ENCODE assay signal across 26 cellular contexts in the genomic region with DNA sequence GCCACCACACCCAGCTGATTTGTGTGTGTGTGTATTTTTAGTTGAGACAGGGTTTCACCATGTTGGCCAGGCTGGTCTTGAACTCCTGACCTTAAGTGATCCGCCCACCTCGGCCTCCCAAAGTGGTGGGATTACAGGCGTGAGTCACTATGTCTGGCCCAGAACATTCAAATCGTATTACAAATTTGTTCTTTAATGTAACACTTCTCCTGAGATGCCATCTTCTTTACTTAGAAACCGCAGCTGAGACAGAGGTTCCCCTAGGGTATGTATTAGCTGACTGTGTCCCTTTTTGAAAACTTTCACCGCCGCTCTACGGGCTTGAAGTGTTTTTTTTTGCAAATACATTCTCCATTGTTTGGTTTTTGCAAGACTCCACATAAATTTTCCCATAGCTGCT.
DNase-seq lines count a peak whose midpoint lies in the region; ATAC-seq and TF ChIP-seq lines count a peak whose summit lies in the region.
"Had no signal": no experiment of that assay in that cellular context is flagged by ENCODE, and none has a peak within 500 bp of the region (broad histone marks: within the 10 kb centered on the region; RNA-seq: fewer than 3 reads in every experiment).

No MANE protein-coding gene starts in this region.

- no peak overlapping the region for H3K4me3 ChIP-seq in HCT116 (replicated peaks in 1 of 2; ENCODE audit: low read depth in 1 of 2, low read length in 2 of 2)
- H3K4me3 ChIP-seq in choroid plexus epithelial cell (ENCODE audit: low read depth, low read length) = no peak overlapping the region
- no peak overlapping the region for H3K4me3 ChIP-seq in gastrocnemius medialis
- H3K4me3 ChIP-seq: adrenal gland, GM12878, left ventricle myocardium inferior, neural progenitor cell had no signal

- intact Hi-C loops in HCT116 (cut with micrococcal nuclease) = no loop called here
- intact Hi-C loops in posterior vena cava (cut with DNase I) = no loop called here
- intact Hi-C loops in gastrocnemius medialis (cut with DNase I; ENCODE audit: low total_unique reads) = no loop called here

- H3K27ac ChIP-seq in HCT116 (ENCODE audit: low read depth, low read length) = no peak overlapping the region
- H3K27ac ChIP-seq in gastrocnemius medialis = no peak overlapping the region
- H3K27ac ChIP-seq: adrenal gland, left ventricle myocardium inferior, neural progenitor cell, RWPE1 had no signal

- no peak overlapping the region for H2AFZ ChIP-seq in HCT116 (ENCODE audit: low read depth, low read length, poor library complexity, severe bottlenecking)
- H2AFZ ChIP-seq: neural progenitor cell had no signal

- no peaks in the 10 kb centered on the region for H3K9me2 ChIP-seq in HCT116 (ENCODE audit: insufficient read depth)
- H3K9me2 ChIP-seq: SK-N-SH had no signal

- POLR2A ChIA-PET in HCT116 (lab: Charles Lee) = interaction anchor here (2.2 kb wide), 1 partner anchor 23 kb away, joined by 4 read pairs; no protein-coding TSS in a partner anchor

- no peak for TF ChIP-seq POLR2A in HCT116 (IDR thresholded peaks at IDR 0.05; ENCODE audit: borderline replicate concordance, extremely low read depth, insufficient read depth, insufficient read length)
- no peak for TF ChIP-seq POLR2A in gastrocnemius medialis (IDR thresholded peaks at IDR 0.05)

- H3K4me1 ChIP-seq in HCT116 (ENCODE audit: control insufficient read depth in 1 of 2, insufficient read depth in 2 of 2, low read length in 2 of 2) = peaks cover 25 to 48% of the 10 kb centered on the region in 2 experiments
- H3K4me1 ChIP-seq in gastrocnemius medialis = no peaks in the 10 kb centered on the region
- H3K4me1 ChIP-seq: left ventricle myocardium inferior, neural progenitor cell had no signal

- DNase-seq in HCT116 (ENCODE audit: low read depth, low spot score) (no peak), MV-4-11 (lab: John Stamatoyannopoulos, UW) (peak; percentile 17), choroid plexus epithelial cell (ENCODE audit: low read depth) (peak; percentile 36), posterior vena cava (ENCODE audit: low spot score) (peak; percentile 15), anterior cingulate cortex (lab: John Stamatoyannopoulos, UW) (no peak), gastrocnemius medialis (no peak)
- no peak for DNase-seq in stimulated activated effector memory CD8-positive, alpha-beta T cell treated with anti-CD3 and anti-CD28 coated beads, Interleukin-12 subunit alpha, Interleukin-12 subunit beta, amount 100 ng/mL, for 72 hours (ENCODE audit: low spot score in 2 of 2)
- DNase-seq: activated CD4-positive, alpha-beta memory T cell treated with anti-CD3 and anti-CD28 coated beads, Interleukin-2, amount 10 ng/mL, durations not matched to agents 7 days and 5 days; activated CD4-positive, CD25-positive, alpha-beta regulatory T cell treated with anti-CD3 and anti-CD28 coated beads, Interleukin-2, amount 50 U/mL, for 72 hours; activated naive CD4-positive, alpha-beta T cell treated with anti-CD3 and anti-CD28 coated beads for 36 hours; CD8-positive, alpha-beta T cell; H7; left ventricle myocardium inferior; NCI-H1092; NCI-H187; SK-N-SH; stimulated activated CD8-positive, alpha-beta memory T cell treated with anti-CD3 and anti-CD28 coated beads, Interleukin-4, amount 100 ng/mL, for 48 hours; stimulated activated naive CD8-positive, alpha-beta T cell treated with anti-CD3 and anti-CD28 coated beads, Interleukin-15, amount 100 ng/mL, for 72 hours; T-helper 2 cell had no signal

- peak overlapping the region; percentile 69 for H3K4me2 ChIP-seq in HCT116 (ENCODE audit: low read length)
- H3K4me2 ChIP-seq: neural progenitor cell, SK-N-SH had no signal

- no peak overlapping the region for H3K27ac Mint-ChIP-seq in stimulated activated effector memory CD8-positive, alpha-beta T cell treated with anti-CD3 and anti-CD28 coated beads, Interleukin-12 subunit alpha, Interleukin-12 subunit beta, amount 100 ng/mL, for 72 hours
- H3K27ac Mint-ChIP-seq: activated CD4-positive, alpha-beta memory T cell treated with anti-CD3 and anti-CD28 coated beads, Interleukin-2, amount 10 ng/mL, durations not matched to agents 7 days and 5 days; activated naive CD4-positive, alpha-beta T cell treated with anti-CD3 and anti-CD28 coated beads for 36 hours; B cell; CD8-positive, alpha-beta T cell; neural progenitor cell had no signal

- H3K9me3 ChIP-seq in HCT116 (ENCODE audit: control insufficient read depth in 1 of 2, insufficient read depth in 1 of 2, low read depth in 1 of 2, low read length in 2 of 2) (no peaks in the 10 kb centered on the region), gastrocnemius medialis (no peaks in the 10 kb centered on the region)
- H3K9me3 ChIP-seq: adrenal gland, left ventricle myocardium inferior, SK-N-SH had no signal

- no peaks in the 10 kb centered on the region for H3K9me3 Mint-ChIP-seq in stimulated activated effector memory CD8-positive, alpha-beta T cell treated with anti-CD3 and anti-CD28 coated beads, Interleukin-12 subunit alpha, Interleukin-12 subunit beta, amount 100 ng/mL, for 72 hours
- H3K9me3 Mint-ChIP-seq: CD8-positive, alpha-beta T cell had no signal

- H3K27me3 ChIP-seq in HCT116 (ENCODE audit: insufficient read depth, low read length) = no peaks in the 10 kb centered on the region
- no peaks in the 10 kb centered on the region for H3K27me3 ChIP-seq in gastrocnemius medialis
- H3K27me3 ChIP-seq: adrenal gland, neural progenitor cell had no signal

- H3K4me1 Mint-ChIP-seq in stimulated activated effector memory CD8-positive, alpha-beta T cell treated with anti-CD3 and anti-CD28 coated beads, Interleukin-12 subunit alpha, Interleukin-12 subunit beta, amount 100 ng/mL, for 72 hours = peaks cover 18% of the 10 kb centered on the region
- H3K4me1 Mint-ChIP-seq: B cell, neural progenitor cell had no signal

- TF ChIP-seq CTCF in HCT116 (IDR thresholded peaks at IDR 0.05 in 2 of 3, conservative IDR thresholded peaks at IDR 0.05 in 1 of 3; ENCODE audit: borderline replicate concordance in 1 of 3, insufficient read depth in 1 of 3, low read depth in 2 of 3, low read length in 2 of 3) = no peak
- no peak for TF ChIP-seq CTCF in choroid plexus epithelial cell (conservative IDR thresholded peaks at IDR 0.05; ENCODE audit: low read depth, low read length)
- no peak for TF ChIP-seq CTCF in gastrocnemius medialis (IDR thresholded peaks at IDR 0.05 in 4 of 5, conservative IDR thresholded peaks at IDR 0.05 in 1 of 5)

- RAD21 ChIA-PET in HCT116 (lab: Charles Lee; ENCODE audit: low non-redundant PET in 1 of 2, low total read pairs in 2 of 2, uncharacterized antibody in 2 of 2, unreplicated experiment in 2 of 2) = interaction anchor here in 1 of 2 experiments (0.5 kb wide), 1 partner anchor 11 kb away, joined by 3 read pairs; no protein-coding TSS in a partner anchor

- no peaks in the 10 kb centered on the region for H3K79me2 ChIP-seq in HCT116 (ENCODE audit: insufficient read depth, low read length)

- in situ Hi-C loops in gastrocnemius medialis (cut with MboI; ENCODE audit: low sequenced_read_pairs in 4 of 4) = no loop called here

- H3K4me3 Mint-ChIP-seq in stimulated activated effector memory CD8-positive, alpha-beta T cell treated with anti-CD3 and anti-CD28 coated beads, Interleukin-12 subunit alpha, Interleukin-12 subunit beta, amount 100 ng/mL, for 72 hours = no peak overlapping the region
- H3K4me3 Mint-ChIP-seq: activated CD4-positive, alpha-beta memory T cell treated with anti-CD3 and anti-CD28 coated beads, Interleukin-2, amount 10 ng/mL, durations not matched to agents 7 days and 5 days; activated naive CD4-positive, alpha-beta T cell treated with anti-CD3 and anti-CD28 coated beads for 36 hours; B cell; CD8-positive, alpha-beta T cell; neural progenitor cell; stimulated activated naive CD8-positive, alpha-beta T cell treated with anti-CD3 and anti-CD28 coated beads, Interleukin-15, amount 100 ng/mL, for 72 hours had no signal

- no peak for TF ChIP-seq RAD21 in HCT116 (IDR thresholded peaks at IDR 0.05; ENCODE audit: low read depth)

- no peak overlapping the region for H3K9ac ChIP-seq in HCT116 (ENCODE audit: low read length)
- H3K9ac ChIP-seq: neural progenitor cell, SK-N-SH had no signal

- ATAC-seq in HCT116 = no peak
- no peak for ATAC-seq in stimulated activated effector memory CD8-positive, alpha-beta T cell treated with anti-CD3 and anti-CD28 coated beads, Interleukin-12 subunit alpha, Interleukin-12 subunit beta, amount 100 ng/mL, for 72 hours
- ATAC-seq in gastrocnemius medialis = no peak
- ATAC-seq: CD8-positive, alpha-beta T cell; GM12878; HepG2; right cardiac atrium; stimulated activated naive CD8-positive, alpha-beta T cell treated with anti-CD3 and anti-CD28 coated beads, Interleukin-15, amount 100 ng/mL, for 72 hours had no signal

- H4K20me1 ChIP-seq in HCT116 (ENCODE audit: insufficient read depth) = no peaks in the 10 kb centered on the region

- CTCF ChIA-PET in HCT116 (lab: Charles Lee) = no interaction called here

- no TSS peak for BruUV-seq in HCT116 (replicated peaks; lab: Mats Ljungman, UMichigan)

- H3K36me3 Mint-ChIP-seq in stimulated activated effector memory CD8-positive, alpha-beta T cell treated with anti-CD3 and anti-CD28 coated beads, Interleukin-12 subunit alpha, Interleukin-12 subunit beta, amount 100 ng/mL, for 72 hours = peaks cover 13% of the 10 kb centered on the region
- H3K36me3 Mint-ChIP-seq: CD8-positive, alpha-beta T cell; neural progenitor cell had no signal

- H3K36me3 ChIP-seq in HCT116 (ENCODE audit: control insufficient read depth in 1 of 2, insufficient read depth in 2 of 2, low read length in 2 of 2) (no peaks in the 10 kb centered on the region), gastrocnemius medialis (no peaks in the 10 kb centered on the region)
- H3K36me3 ChIP-seq: adrenal gland, left ventricle myocardium inferior, neural progenitor cell had no signal

TF ChIP-seq in HCT116, 20 proteins besides CTCF, POLR2A, EP300 and RAD21:
- TF ChIP-seq CBX3 (IDR thresholded peaks at IDR 0.05; ENCODE audit: low read depth) = no peak

Comparison
In these comparisons a context has a peak if more than half of its experiments do, and no peak if none do; other contexts are left out.
1. DNase-seq: peak in MV-4-11 (single experiment), choroid plexus epithelial cell (single experiment) and posterior vena cava (single experiment); none in HCT116 (single experiment), anterior cingulate cortex (0 of 58), stimulated activated effector memory CD8-positive, alpha-beta T cell treated with anti-CD3 and anti-CD28 coated beads, Interleukin-12 subunit alpha, Interleukin-12 subunit beta, amount 100 ng/mL, for 72 hours (0 of 2) and gastrocnemius medialis (0 of 2).